1 cellular context compared by ENCODE assay signal in the genomic region with DNA sequence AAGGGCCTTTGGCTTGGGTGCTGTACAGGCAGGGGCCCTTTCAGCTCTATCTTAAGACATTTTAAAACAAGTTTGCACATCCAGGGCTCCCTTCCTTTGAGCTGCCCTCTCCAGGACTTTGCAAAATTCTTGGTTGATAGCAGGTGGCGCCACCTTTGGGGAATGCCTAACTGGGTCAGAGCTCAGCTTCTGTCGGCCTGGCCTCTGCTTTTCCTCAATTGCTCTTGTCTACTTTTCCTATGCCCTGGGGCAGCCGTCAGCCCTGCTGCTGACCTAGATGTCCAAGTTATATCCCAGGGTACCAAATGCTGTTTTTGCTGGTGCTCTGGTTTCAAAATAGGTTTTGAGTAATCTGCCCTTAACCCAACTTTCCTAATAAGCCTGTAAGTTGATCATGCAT.
TF ChIP-seq lines count a peak whose summit lies in the region.

No MANE protein-coding gene starts in this region.

TF ChIP-seq in GM12878, 131 proteins besides CTCF, POLR2A, EP300 and RAD21 (continued from another document):
- TF ChIP-seq, protein P1, sequence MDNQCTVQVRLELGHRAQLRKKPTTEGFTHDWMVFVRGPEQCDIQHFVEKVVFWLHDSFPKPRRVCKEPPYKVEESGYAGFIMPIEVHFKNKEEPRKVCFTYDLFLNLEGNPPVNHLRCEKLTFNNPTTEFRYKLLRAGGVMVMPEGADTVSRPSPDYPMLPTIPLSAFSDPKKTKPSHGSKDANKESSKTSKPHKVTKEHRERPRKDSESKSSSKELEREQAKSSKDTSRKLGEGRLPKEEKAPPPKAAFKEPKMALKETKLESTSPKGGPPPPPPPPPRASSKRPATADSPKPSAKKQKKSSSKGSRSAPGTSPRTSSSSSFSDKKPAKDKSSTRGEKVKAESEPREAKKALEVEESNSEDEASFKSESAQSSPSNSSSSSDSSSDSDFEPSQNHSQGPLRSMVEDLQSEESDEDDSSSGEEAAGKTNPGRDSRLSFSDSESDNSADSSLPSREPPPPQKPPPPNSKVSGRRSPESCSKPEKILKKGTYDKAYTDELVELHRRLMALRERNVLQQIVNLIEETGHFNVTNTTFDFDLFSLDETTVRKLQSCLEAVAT (IDR thresholded peaks at IDR 0.05), result no peak
- TF ChIP-seq MYC (IDR thresholded peaks at IDR 0.05; ENCODE audit: insufficient read depth, insufficient read length, insufficient replicate concordance, low read length, severe bottlenecking), result no peak
- TF ChIP-seq SMC3 (IDR thresholded peaks at IDR 0.05; ENCODE audit: borderline replicate concordance, low read length), result peak; percentile 35; the same call in 1 of the 2 replicates
